1 cellular context compared by ENCODE assay signal in genomic region chr1:27504588-27505419, GRCh38.
TF ChIP-seq lines count a peak whose summit lies in the region.

No MANE protein-coding gene starts in this region.

TF ChIP-seq in HepG2, 621 proteins besides CTCF, POLR2A, EP300 and RAD21 (continued from another document and continues in another):
- TF ChIP-seq ZSCAN5A (CRISPR knock-in tag; IDR thresholded peaks at IDR 0.05; ENCODE audit: borderline replicate concordance): peak; percentile 55; the same call in 1 of the 2 replicates
- TF ChIP-seq SKI (IDR thresholded peaks at IDR 0.05; ENCODE audit: partially characterized antibody): no peak
- 0 out of 2 replicates have a peak, but pooled peaks have one; percentile 51 for TF ChIP-seq FOXO4 (CRISPR knock-in tag; conservative IDR thresholded peaks at IDR 0.05)
- peak; percentile 41; the same call in 1 of the 2 replicates for TF ChIP-seq AHR (CRISPR knock-in tag; IDR thresholded peaks at IDR 0.05)
- TF ChIP-seq PRMT3 (CRISPR knock-in tag; IDR thresholded peaks at IDR 0.05; ENCODE audit: borderline replicate concordance, low read depth): 0 out of 2 replicates have a peak, but pooled peaks have one; percentile 58
- peak; percentile 95 for TF ChIP-seq SIX4 (CRISPR knock-in tag; IDR thresholded peaks at IDR 0.05)
- no peak for TF ChIP-seq ZFP36L2 (CRISPR knock-in tag; IDR thresholded peaks at IDR 0.05)
- TF ChIP-seq KAT2B (IDR thresholded peaks at IDR 0.05; ENCODE audit: borderline replicate concordance, low read depth, low read length): no peak
- TF ChIP-seq WIZ (CRISPR knock-in tag; IDR thresholded peaks at IDR 0.05): no peak; the same call in 1 of the 2 replicates
- TF ChIP-seq NFKB2 (CRISPR knock-in tag; IDR thresholded peaks at IDR 0.05; ENCODE audit: borderline replicate concordance): peak; percentile 52; the same call in 1 of the 2 replicates
- no peak for TF ChIP-seq ZNF563 (CRISPR knock-in tag; IDR thresholded peaks at IDR 0.05)
- TF ChIP-seq ZNF75D (CRISPR knock-in tag; IDR thresholded peaks at IDR 0.05; ENCODE audit: borderline replicate concordance): no peak
- TF ChIP-seq ZNF30 (CRISPR knock-in tag; IDR thresholded peaks at IDR 0.05): 0 out of 2 replicates have a peak, but pooled peaks have one; percentile 23
- no peak for TF ChIP-seq EEA1 (CRISPR knock-in tag; IDR thresholded peaks at IDR 0.05; ENCODE audit: borderline replicate concordance)
- no peak for TF ChIP-seq HDAC6 (IDR thresholded peaks at IDR 0.05; ENCODE audit: low read depth, low read length)
- TF ChIP-seq KDM3A (CRISPR knock-in tag; IDR thresholded peaks at IDR 0.05; ENCODE audit: low read depth): peak; percentile 23; the same call in 1 of the 2 replicates
- no peak for TF ChIP-seq SMARCE1 (IDR thresholded peaks at IDR 0.05; ENCODE audit: borderline replicate concordance)
- peak; percentile 22; the same call in 1 of the 2 replicates for TF ChIP-seq ARID3A (IDR thresholded peaks at IDR 0.05; ENCODE audit: low read depth, low read length)
- no peak for TF ChIP-seq ZNF17 (CRISPR knock-in tag; IDR thresholded peaks at IDR 0.05)
- peak; percentile 48; the same call in 1 of the 2 replicates for TF ChIP-seq MYC (CRISPR knock-in tag; IDR thresholded peaks at IDR 0.05; ENCODE audit: borderline replicate concordance)
- TF ChIP-seq ZNF564 (CRISPR knock-in tag; IDR thresholded peaks at IDR 0.05): peak; percentile 79; the same call in 1 of the 2 replicates
- TF ChIP-seq MXD4 (CRISPR knock-in tag; IDR thresholded peaks at IDR 0.05): no peak; the same call in 1 of the 2 replicates
- no peak for TF ChIP-seq ZNF780A (CRISPR knock-in tag; IDR thresholded peaks at IDR 0.05)
- TF ChIP-seq ZSCAN21 (CRISPR knock-in tag; IDR thresholded peaks at IDR 0.05; ENCODE audit: borderline replicate concordance): peak; percentile 63; the same call in 1 of the 2 replicates
- no peak for TF ChIP-seq ZNF546 (CRISPR knock-in tag; conservative IDR thresholded peaks at IDR 0.05)
- peak; percentile 78 for TF ChIP-seq ZNF350 (CRISPR knock-in tag; IDR thresholded peaks at IDR 0.05; ENCODE audit: borderline replicate concordance, low read depth)
- no peak for TF ChIP-seq RARG (CRISPR knock-in tag; IDR thresholded peaks at IDR 0.05; ENCODE audit: low read depth)
- TF ChIP-seq ZNF543 (CRISPR knock-in tag; IDR thresholded peaks at IDR 0.05): no peak
- no peak for TF ChIP-seq JDP2 (CRISPR knock-in tag; IDR thresholded peaks at IDR 0.05; ENCODE audit: borderline replicate concordance)
- no peak for TF ChIP-seq PHF20 (CRISPR knock-in tag; IDR thresholded peaks at IDR 0.05)
- TF ChIP-seq REST (IDR thresholded peaks at IDR 0.05; ENCODE audit: borderline replicate concordance in 1 of 2, low read depth in 1 of 2, low read length in 2 of 2): no peak; a peak in 1 of 4 replicates
- TF ChIP-seq NAIF1 (CRISPR knock-in tag; IDR thresholded peaks at IDR 0.05; ENCODE audit: borderline replicate concordance): no peak
- TF ChIP-seq ZC3H13 (CRISPR knock-in tag; IDR thresholded peaks at IDR 0.05): peak; percentile 35; the same call in 1 of the 2 replicates
- 0 out of 4 replicates have a peak, but pooled peaks of 1 of the 2 experiments have one; percentile 76 for TF ChIP-seq KLF16 (CRISPR knock-in tag; IDR thresholded peaks at IDR 0.05)
- TF ChIP-seq CEBPG (CRISPR knock-in tag; IDR thresholded peaks at IDR 0.05): peak; percentile 16; the same call in 1 of the 2 replicates
- no peak for TF ChIP-seq ZC3H4 (CRISPR knock-in tag; IDR thresholded peaks at IDR 0.05; ENCODE audit: borderline replicate concordance)
- no peak for TF ChIP-seq ZNF280B (CRISPR knock-in tag; IDR thresholded peaks at IDR 0.05; ENCODE audit: borderline replicate concordance)
- no peak for TF ChIP-seq ATM (IDR thresholded peaks at IDR 0.05; ENCODE audit: borderline replicate concordance)
- TF ChIP-seq CEBPZ (IDR thresholded peaks at IDR 0.05; ENCODE audit: low read length): no peak
- no peak for TF ChIP-seq MLLT10 (CRISPR knock-in tag; IDR thresholded peaks at IDR 0.05)
- no peak for TF ChIP-seq FIP1L1 (IDR thresholded peaks at IDR 0.05; ENCODE audit: borderline replicate concordance, insufficient read depth, low read depth, low read length)
- TF ChIP-seq ADNP (CRISPR knock-in tag; IDR thresholded peaks at IDR 0.05): peak; percentile 96
- peak; percentile 47; the same call in 1 of the 2 replicates for TF ChIP-seq MIXL1 (CRISPR knock-in tag; IDR thresholded peaks at IDR 0.05)
- TF ChIP-seq ZMAT3 (CRISPR knock-in tag; conservative IDR thresholded peaks at IDR 0.05): no peak; the same call in 1 of the 2 replicates
- TF ChIP-seq SNAPC5 (CRISPR knock-in tag; IDR thresholded peaks at IDR 0.05; ENCODE audit: borderline replicate concordance): no peak
- peak; percentile 55; the same call in 1 of the 2 replicates for TF ChIP-seq BCL6 (CRISPR knock-in tag; IDR thresholded peaks at IDR 0.05)
- TF ChIP-seq ZNF879 (CRISPR knock-in tag; IDR thresholded peaks at IDR 0.05): no peak
- peak; percentile 36 for TF ChIP-seq ZEB1 (IDR thresholded peaks at IDR 0.05; ENCODE audit: insufficient replicate concordance, low read depth)
- TF ChIP-seq JUNB (CRISPR knock-in tag; IDR thresholded peaks at IDR 0.05; ENCODE audit: borderline replicate concordance): no peak
- TF ChIP-seq ZSCAN12 (CRISPR knock-in tag; IDR thresholded peaks at IDR 0.05): no peak
- TF ChIP-seq SP140L (CRISPR knock-in tag; IDR thresholded peaks at IDR 0.05; ENCODE audit: borderline replicate concordance): no peak
- TF ChIP-seq NR2C2 (CRISPR knock-in tag; IDR thresholded peaks at IDR 0.05; ENCODE audit: borderline replicate concordance): peak; percentile 30; the same call in 1 of the 2 replicates
- no peak for TF ChIP-seq ATF5 (CRISPR knock-in tag; IDR thresholded peaks at IDR 0.05; ENCODE audit: low read depth)
- peak; percentile 82 for TF ChIP-seq SAP130 (CRISPR knock-in tag; IDR thresholded peaks at IDR 0.05; ENCODE audit: low read depth)
- peak; percentile 76; the same call in 1 of the 2 replicates for TF ChIP-seq BCL3 (CRISPR knock-in tag; IDR thresholded peaks at IDR 0.05)
- TF ChIP-seq ATF7 (IDR thresholded peaks at IDR 0.05): no peak
- peak; percentile 26; the same call in 1 of the 2 replicates for TF ChIP-seq ATF7 (CRISPR knock-in tag; IDR thresholded peaks at IDR 0.05)
- TF ChIP-seq KDM4B (CRISPR knock-in tag; IDR thresholded peaks at IDR 0.05): 0 out of 2 replicates have a peak, but pooled peaks have one; percentile 25
